ENCODE assay signal across 9 cellular contexts in the genomic region with DNA sequence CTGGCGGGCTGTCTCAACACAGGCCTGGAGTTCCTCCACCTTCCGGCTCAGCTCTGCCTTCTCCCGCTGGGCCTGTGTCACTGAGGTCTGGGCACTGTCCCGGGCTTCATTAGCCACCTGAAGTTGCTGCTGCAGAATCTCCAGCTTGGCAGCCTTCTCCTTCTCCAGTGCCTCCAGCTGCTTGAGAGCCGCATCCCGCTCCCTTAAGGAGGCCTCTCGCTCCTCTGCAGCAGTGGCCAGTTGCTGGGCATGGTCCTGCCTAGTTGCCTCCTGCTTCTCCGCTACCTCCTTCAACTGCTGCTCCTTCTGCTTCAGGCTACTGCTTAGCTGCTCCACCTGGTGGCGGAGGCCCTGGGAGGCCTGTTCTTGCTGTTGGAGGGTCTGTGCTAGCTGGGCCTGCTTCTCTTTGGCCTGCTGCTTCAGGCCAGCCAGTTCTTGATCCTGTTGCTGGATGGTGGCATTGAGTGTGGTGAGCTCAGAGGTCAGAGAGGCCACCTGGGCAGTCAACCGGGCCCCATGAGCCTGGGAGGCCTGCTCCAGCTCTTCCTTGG. TPM values are rescaled to one million over a fixed set of nuclear protein-coding genes. Genes with fewer than 3 reads are reported as not detected.
DNase-seq lines count a peak whose midpoint lies in the region; ATAC-seq and TF ChIP-seq lines count a peak whose summit lies in the region.
"Had no signal": no experiment of that assay in that cellular context is flagged by ENCODE, and none has a peak within 500 bp of the region (broad histone marks: within the 10 kb centered on the region; RNA-seq: fewer than 3 reads in every experiment).

No MANE protein-coding gene starts in this region.

- no peak overlapping the region for H3K27ac ChIP-seq in VCaP
- no peak overlapping the region for H3K27ac ChIP-seq in transverse colon

- peaks cover 2 to 25% (median 12%) of the 10 kb centered on the region in 4 donors for H3K4me1 ChIP-seq in transverse colon

- WGBS in transverse colon (ENCODE audit: low coverage in 1 of 2), 2 donors: 90 to 100% methylated on average over 1 to 10 of the region's 10 CpGs

- H3K9me3 ChIP-seq in transverse colon: no peaks in the 10 kb centered on the region

- H3K4me3 ChIP-seq in transverse colon: no peak overlapping the region

- no peak for TF ChIP-seq POLR2A in transverse colon (IDR thresholded peaks at IDR 0.05)

- H3K27me3 ChIP-seq in transverse colon: no peaks in the 10 kb centered on the region

- H3K36me3 ChIP-seq in transverse colon: peaks cover 0 to 94% (median 50%) of the 10 kb centered on the region in 4 donors

- ATAC-seq in HG02970 (IDR thresholded peaks at IDR 0.05; ENCODE audit: low FRiP score, unreplicated experiment): no peak
- ATAC-seq in GM21825 (IDR thresholded peaks at IDR 0.05; ENCODE audit: unreplicated experiment): no peak

- intact Hi-C loops in transverse colon (cut with DNase I; ENCODE audit: low total_unique reads): no loop called here

- TF ChIP-seq CTCF in AG09319 (IDR thresholded peaks at IDR 0.05; ENCODE audit: low read depth, low read length) (peak; percentile 46), GM13977 (IDR thresholded peaks at IDR 0.05; ENCODE audit: extremely low read depth, insufficient read depth, missing control alignments) (peak; percentile 53), VCaP (conservative IDR thresholded peaks at IDR 0.05) (peak; percentile 62), transverse colon (IDR thresholded peaks at IDR 0.05) (no peak)

- in situ Hi-C loops in GM13977 (cut with MboI; ENCODE audit: low pct_unique_long_range_greater_than_20kb, low sequenced_read_pairs, unreplicated experiment) (no loop called here), transverse colon (cut with MboI; ENCODE audit: low pct_ligation_motif_present in 1 of 4, low pct_unique_long_range_greater_than_20kb in 1 of 4, low sequenced_read_pairs in 3 of 4) (no loop called here)

- no peak for DNase-seq in AG09319 (ENCODE audit: extremely low read depth, low read depth)
- no peak for DNase-seq in GM13977 (ENCODE audit: low spot score)
- DNase-seq in kidney glomerular epithelial cell (lab: John Stamatoyannopoulos, UW): peak; percentile 17
- DNase-seq in transverse colon: no peak
- no peak for DNase-seq in activated CD4-positive, CD25-positive, alpha-beta regulatory T cell (lab: John Stamatoyannopoulos, UW)
- DNase-seq: NCI-H1417 treated with DMSO at 0.1 percent for 48 hours had no signal

- TF ChIP-seq EP300 in transverse colon (IDR thresholded peaks at IDR 0.05; ENCODE audit: low read depth): no peak

RNA-seq across cellular contexts. Expression of a gene that starts 16.9 kb away (rescaled TPM):
- total RNA-seq in transverse colon: 10 to 100 TPM in 3 of 4 donors, 1 to 10 TPM in 1; 7.4 to 29.9 (median 14.5) TPM

Comparison
In these comparisons a context has a peak if more than half of its experiments do, and no peak if none do; other contexts are left out.
1. CTCF ChIP-seq: peak in AG09319 (single experiment), GM13977 (single experiment) and VCaP (single experiment); none in transverse colon (0 of 5).